In the genomic region with DNA sequence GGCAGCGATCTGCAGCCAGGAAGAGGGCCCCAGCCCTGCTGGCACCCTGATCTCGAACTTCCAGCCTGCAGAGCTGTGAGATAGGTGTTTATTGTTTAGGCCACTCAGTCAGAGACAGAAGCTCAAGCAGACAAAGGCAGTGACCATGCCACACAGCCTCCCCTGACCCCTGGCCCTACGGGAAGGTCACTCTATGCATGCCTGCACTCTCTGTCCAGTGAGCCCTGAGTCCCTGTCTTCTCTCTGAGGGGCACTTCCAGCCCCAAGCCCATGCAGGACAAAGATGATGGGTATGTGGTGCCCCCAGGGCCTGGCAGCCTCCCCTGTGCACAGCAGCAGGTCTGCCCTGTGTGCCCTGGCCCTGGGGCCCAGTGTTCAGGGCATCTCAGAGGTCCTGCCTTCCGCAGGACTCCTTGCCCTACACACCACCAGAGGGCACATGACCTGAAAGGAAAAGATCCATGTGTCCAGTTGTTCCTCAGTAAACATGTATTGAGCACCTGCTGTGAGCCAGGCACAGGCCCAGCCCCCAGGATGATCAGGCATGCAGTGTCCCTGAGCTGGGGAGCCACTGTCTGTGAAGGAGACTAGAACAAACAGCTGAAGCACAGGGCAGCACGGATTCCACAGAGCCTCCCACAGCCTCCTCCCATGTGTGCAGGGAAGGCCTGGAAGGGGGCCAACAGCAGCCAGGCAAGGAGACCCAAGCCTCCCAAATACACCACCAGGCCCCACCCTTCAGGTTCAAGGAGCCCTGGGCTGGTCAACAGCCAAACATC, we compare ENCODE assay signal across 10 cellular contexts.
DNase-seq lines count a peak whose midpoint lies in the region; ATAC-seq, FAIRE-seq and TF ChIP-seq lines count a peak whose summit lies in the region.
"Had no signal": no experiment of that assay in that cellular context is flagged by ENCODE, and none has a peak within 500 bp of the region (broad histone marks: within the 10 kb centered on the region; RNA-seq: fewer than 3 reads in every experiment).

No MANE protein-coding gene starts in this region.

- DNase-seq in AG20443 (ENCODE audit: low spot score): peak; percentile 63
- peak; percentile 63 for DNase-seq in H9
- DNase-seq in WERI-Rb-1: peak; percentile 56
- peak; percentile 56 for DNase-seq in kidney tubule cell (ENCODE audit: low spot score)
- no peak for DNase-seq in frontal cortex (ENCODE audit: low spot score in 2 of 2)
- DNase-seq in NK-92 treated with Interleukin-12 subunit alpha and Interleukin-12 subunit beta, amount 100 ng/mL, for 24 hours (lab: John Stamatoyannopoulos, UW): no peak
- DNase-seq in activated CD4-positive, alpha-beta T cell treated with anti-CD3 and anti-CD28 coated beads, Interleukin-2, amount 10 ng/mL, durations not matched to agents 24 days and 14 days: no peak
- DNase-seq: activated effector memory CD4-positive, alpha-beta T cell treated with Interleukin-2 at 50 U/mL for 16 hours; occipital lobe had no signal

- H3K4me2 ChIP-seq in H9 (ENCODE audit: insufficient read depth, insufficient read length, low read length): no peak overlapping the region

- H2BK5ac ChIP-seq in H9 (ENCODE audit: insufficient read length, low read length): no peak overlapping the region

- H4K91ac ChIP-seq in H9 (ENCODE audit: insufficient read length, low read depth, low read length): no peak overlapping the region

- no peak overlapping the region for H3K4ac ChIP-seq in H9 (ENCODE audit: low read depth, low read length)

- H3K4me1 ChIP-seq in H9 (ENCODE audit: insufficient read depth, low read length): no peaks in the 10 kb centered on the region

- H4K20me1 ChIP-seq in H9 (ENCODE audit: control insufficient read depth, insufficient read depth, insufficient read length): no peaks in the 10 kb centered on the region

- H2AK5ac ChIP-seq in H9 (ENCODE audit: insufficient read length, low read length): no peak overlapping the region

- H2BK15ac ChIP-seq in H9 (ENCODE audit: low read depth, low read length): no peak overlapping the region

- H3K9ac ChIP-seq in H9 (ENCODE audit: extremely low read depth, insufficient read length, low read length): no peak overlapping the region

- H3K36me3 Mint-ChIP-seq in H9 (ENCODE audit: insufficient read depth in 1 of 3, low read depth in 3 of 3): no peaks in the 10 kb centered on the region; a peak in 1 of 7 replicates
- no peaks in the 10 kb centered on the region for H3K36me3 Mint-ChIP-seq in activated CD4-positive, alpha-beta T cell treated with anti-CD3 and anti-CD28 coated beads, Interleukin-2, amount 10 ng/mL, durations not matched to agents 24 days and 14 days (ENCODE audit: low read depth)

- no peak overlapping the region for H4K8ac ChIP-seq in H9 (replicated peaks; ENCODE audit: insufficient read length, low read depth, low read length)

- H3K4me3 ChIP-seq in WERI-Rb-1 (ENCODE audit: low read depth, low read length): no peak overlapping the region

- H3K9me3 ChIP-seq in H9 (ENCODE audit: control insufficient read depth, low read depth, low read length): no peaks in the 10 kb centered on the region
- H3K9me3 ChIP-seq in WERI-Rb-1 (ENCODE audit: severe bottlenecking): no peaks in the 10 kb centered on the region

- peak; percentile 70 for TF ChIP-seq CTCF in H9 (conservative IDR thresholded peaks at IDR 0.05)
- peak; percentile 73 for TF ChIP-seq CTCF in WERI-Rb-1 (IDR thresholded peaks at IDR 0.05; ENCODE audit: low read depth, low read length)

- ATAC-seq in HG03460 (IDR thresholded peaks at IDR 0.05; ENCODE audit: unreplicated experiment): no peak

- H3K27me3 Mint-ChIP-seq in H9 (ENCODE audit: low read depth): no peaks in the 10 kb centered on the region
- H3K27me3 Mint-ChIP-seq in activated CD4-positive, alpha-beta T cell treated with anti-CD3 and anti-CD28 coated beads, Interleukin-2, amount 10 ng/mL, durations not matched to agents 24 days and 14 days: no peaks in the 10 kb centered on the region

- WGBS in H9 (ENCODE audit: extremely low coverage, insufficient read length, low lambda C conversion rate): no CpG with 5 or more reads among the region's 5 CpGs

- intact Hi-C loops in activated CD4-positive, alpha-beta T cell treated with anti-CD3 and anti-CD28 coated beads, Interleukin-2, amount 10 ng/mL, durations not matched to agents 24 days and 14 days (cut with micrococcal nuclease): no loop called here

- no peak overlapping the region for H3K18ac ChIP-seq in H9 (ENCODE audit: insufficient read length, low read depth, low read length)

- no peak for FAIRE-seq in frontal cortex (lab: Jason Lieb, UNC)

- peaks cover 2 to 3% of the 10 kb centered on the region in 2 experiments; a peak in 2 of 4 replicates for H3K4me1 Mint-ChIP-seq in H9
- no peaks in the 10 kb centered on the region for H3K4me1 Mint-ChIP-seq in activated CD4-positive, alpha-beta T cell treated with anti-CD3 and anti-CD28 coated beads, Interleukin-2, amount 10 ng/mL, durations not matched to agents 24 days and 14 days

- no peaks in the 10 kb centered on the region for H3K23me2 ChIP-seq in H9 (ENCODE audit: insufficient read length, low read depth, low read length, poor library complexity, severe bottlenecking)

- H3K4me3 Mint-ChIP-seq in H9: no peak overlapping the region
- H3K4me3 Mint-ChIP-seq in activated CD4-positive, alpha-beta T cell treated with anti-CD3 and anti-CD28 coated beads, Interleukin-2, amount 10 ng/mL, durations not matched to agents 24 days and 14 days: no peak overlapping the region

- H3K23ac ChIP-seq in H9 (ENCODE audit: insufficient read length, low read depth, low read length): no peak overlapping the region

- peak overlapping the region in 2 of 3 experiments; percentile 57 to 65; a peak in 2 of 7 replicates for H3K27ac Mint-ChIP-seq in H9
- no peak overlapping the region for H3K27ac Mint-ChIP-seq in activated CD4-positive, alpha-beta T cell treated with anti-CD3 and anti-CD28 coated beads, Interleukin-2, amount 10 ng/mL, durations not matched to agents 24 days and 14 days

- no peak overlapping the region for H2BK12ac ChIP-seq in H9 (ENCODE audit: insufficient read length, low read depth, low read length)

- H3K56ac ChIP-seq in H9 (ENCODE audit: insufficient read length, low read depth, low read length): no peak overlapping the region

- no peaks in the 10 kb centered on the region; a peak in 1 of 5 replicates for H3K9me3 Mint-ChIP-seq in H9
- H3K9me3 Mint-ChIP-seq in activated CD4-positive, alpha-beta T cell treated with anti-CD3 and anti-CD28 coated beads, Interleukin-2, amount 10 ng/mL, durations not matched to agents 24 days and 14 days: no peaks in the 10 kb centered on the region

- no peaks in the 10 kb centered on the region for H3K79me1 ChIP-seq in H9 (ENCODE audit: insufficient read depth, low read depth, low read length, poor library complexity, severe bottlenecking)

- H2BK120ac ChIP-seq in H9 (ENCODE audit: low read depth, low read length, poor library complexity, severe bottlenecking): no peak overlapping the region

- H3K27ac ChIP-seq in H9 (ENCODE audit: insufficient read length, low read depth, low read length): no peak overlapping the region
- H3K27ac ChIP-seq in WERI-Rb-1: no peak overlapping the region

- no peak overlapping the region for H3K14ac ChIP-seq in H9 (ENCODE audit: insufficient read depth, low read length)

- no peak overlapping the region for H3T11ph ChIP-seq in H9 (ENCODE audit: low read length)

- H4K5ac ChIP-seq in H9 (ENCODE audit: insufficient read length, low read depth, low read length): no peak overlapping the region

- no peak overlapping the region for H2BK20ac ChIP-seq in H9 (ENCODE audit: low read depth, low read length, poor library complexity, severe bottlenecking)

- H3K79me2 ChIP-seq in H9 (ENCODE audit: insufficient read depth, low read length): no peaks in the 10 kb centered on the region

- H3K27me3 ChIP-seq in H9 (ENCODE audit: insufficient read depth, low read length) (no peaks in the 10 kb centered on the region), WERI-Rb-1 (ENCODE audit: insufficient read depth, low read depth, severe bottlenecking) (no peaks in the 10 kb centered on the region)

- H2AFZ ChIP-seq in H9 (ENCODE audit: low read length): no peak overlapping the region

- no peaks in the 10 kb centered on the region for H3K36me3 ChIP-seq in WERI-Rb-1

Comparison
In these comparisons a context has a peak if more than half of its experiments do, and no peak if none do; other contexts are left out.
1. DNase-seq: peak in AG20443 (single experiment), H9 (single experiment), WERI-Rb-1 (single experiment) and kidney tubule cell (single experiment); none in frontal cortex (0 of 2), NK-92 treated with Interleukin-12 subunit alpha and Interleukin-12 subunit beta, amount 100 ng/mL, for 24 hours (single experiment) and activated CD4-positive, alpha-beta T cell treated with anti-CD3 and anti-CD28 coated beads, Interleukin-2, amount 10 ng/mL, durations not matched to agents 24 days and 14 days (single experiment).